In genomic region chr6:101777646-101778045, GRCh38 we compare ENCODE assay signal across 19 cellular contexts.
"Had no signal": no experiment of that assay in that cellular context is flagged by ENCODE, and none has a peak within 500 bp of the region (broad histone marks: within the 10 kb centered on the region; RNA-seq: fewer than 3 reads in every experiment).

No MANE protein-coding gene starts in this region.

- H3K4me3 ChIP-seq: ascending aorta, SK-N-MC had no signal

- H3K27ac ChIP-seq: ascending aorta, KMS-11, SK-N-MC had no signal

- H3K9me3 ChIP-seq: ascending aorta had no signal

- H3K4me1 ChIP-seq: ascending aorta had no signal

- DNase-seq: activated CD4-positive, alpha-beta T cell treated with anti-CD3 and anti-CD28 coated beads for 1 hour; activated CD4-positive, alpha-beta T cell treated with anti-CD3 and anti-CD28 coated beads, Interleukin-2, amount 10 ng/mL, durations not matched to agents 24 days and 14 days; activated CD4-positive, alpha-beta T cell treated with anti-CD3 and anti-CD28 coated beads, Interleukin-2, amount 50 U/mL, for 48 hours; activated CD8-positive, alpha-beta memory T cell treated with anti-CD3 and anti-CD28 coated beads, Interleukin-2, amount 10 ng/mL, durations not matched to agents 7 days and 5 days; activated effector memory CD4-positive, alpha-beta T cell treated with Interleukin-2 at 50 U/mL for 16 hours; activated naive CD4-positive, alpha-beta T cell; activated T-cell treated with anti-CD3 and anti-CD28 coated beads, Interleukin-2, amount 50 U/mL, for 24 hours; amniotic stem cell; NCI-H1436; NCI-H1694 treated with DMSO at 0.1 percent for 48 hours; NCI-H2029 treated with DMSO at 0.1 percent for 48 hours; NCI-H2171 treated with DMSO at 0.1 percent for 48 hours; NCI-H226; NCI-H510A treated with DMSO at 0.1 percent for 48 hours; PC-3; SW 1271 had no signal

- H3K9ac ChIP-seq: KMS-11 had no signal

- H3K27me3 ChIP-seq: ascending aorta had no signal

- ATAC-seq: activated CD8-positive, alpha-beta memory T cell treated with anti-CD3 and anti-CD28 coated beads, Interleukin-2, amount 10 ng/mL, durations not matched to agents 7 days and 5 days; PC-3 had no signal

- H3K36me3 ChIP-seq: ascending aorta had no signal

- H3K4me2 ChIP-seq: KMS-11 had no signal
